ENCODE assay signal across 12 cellular contexts in the genomic region with DNA sequence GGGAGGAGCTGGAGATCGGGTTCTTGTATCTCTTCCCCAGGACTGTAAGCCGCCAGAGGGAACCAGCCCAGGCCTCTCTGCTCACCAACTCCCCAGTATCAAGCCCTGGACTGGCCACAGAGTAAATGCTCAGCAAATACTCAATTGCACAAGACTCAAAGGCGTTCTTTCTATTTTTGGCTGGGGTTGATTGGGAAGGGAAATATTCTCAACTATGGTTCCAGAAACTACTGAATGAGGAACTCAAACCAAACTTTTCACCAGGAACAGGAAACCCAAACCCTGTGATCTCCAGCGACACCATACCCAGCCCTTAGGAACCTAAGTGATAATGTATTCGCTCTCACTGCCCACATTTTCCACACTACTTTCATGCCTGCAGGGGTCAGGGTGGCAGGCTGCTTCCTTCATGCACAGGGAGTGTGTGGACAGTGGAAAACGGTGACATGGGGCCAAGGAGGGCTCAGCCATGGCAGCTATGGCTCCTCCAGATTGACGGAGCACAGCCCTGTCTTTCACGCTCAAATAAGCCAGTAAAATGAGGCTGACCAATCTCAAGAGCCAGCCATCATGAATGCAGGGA.
DNase-seq lines count a peak whose midpoint lies in the region; TF ChIP-seq lines count a peak whose summit lies in the region.
"Had no signal": no experiment of that assay in that cellular context is flagged by ENCODE, and none has a peak within 500 bp of the region (broad histone marks: within the 10 kb centered on the region; RNA-seq: fewer than 3 reads in every experiment).

No MANE protein-coding gene starts in this region.

- peaks cover 11% of the 10 kb centered on the region for H3K4me1 ChIP-seq in osteoblast (ENCODE audit: insufficient read depth, low read length)
- H3K4me1 ChIP-seq in smooth muscle cell (ENCODE audit: low read depth): no peaks in the 10 kb centered on the region
- H3K4me1 ChIP-seq in prostate gland (replicated peaks): no peaks in the 10 kb centered on the region

- H2AFZ ChIP-seq in osteoblast (ENCODE audit: low read length): no peak overlapping the region
- no peak overlapping the region for H2AFZ ChIP-seq in smooth muscle cell (ENCODE audit: low read depth)

- 90% methylated on average over 8 of the region's 8 CpGs for WGBS in smooth muscle cell (ENCODE audit: low lambda C conversion rate)
- 90% methylated on average over 8 of the region's 8 CpGs for WGBS in prostate gland

- in situ Hi-C loops in G401 (cut with HindIII; ENCODE audit: low sequenced_read_pairs) (no loop called here), GM13976 (cut with MboI; ENCODE audit: low sequenced_read_pairs, unreplicated experiment) (no loop called here)

- no peak for TF ChIP-seq POLR2A in prostate gland (IDR thresholded peaks at IDR 0.05)

- no peaks in the 10 kb centered on the region for H3K36me3 ChIP-seq in osteoblast (ENCODE audit: insufficient read depth, low read length)
- no peaks in the 10 kb centered on the region for H3K36me3 ChIP-seq in smooth muscle cell (ENCODE audit: low read depth)
- no peaks in the 10 kb centered on the region for H3K36me3 ChIP-seq in prostate gland

- intact Hi-C loops in cardiac septum (cut with DNase I): no loop called here
- intact Hi-C loops in prostate gland (cut with DNase I): no loop called here

- H3K27ac ChIP-seq in osteoblast (ENCODE audit: low read depth, low read length) (no peak overlapping the region), smooth muscle cell (ENCODE audit: low read depth) (no peak overlapping the region), prostate gland (no peak overlapping the region)

- H3K27me3 ChIP-seq in osteoblast (ENCODE audit: insufficient read depth, low read length) (peaks cover 7% of the 10 kb centered on the region), smooth muscle cell (ENCODE audit: low read depth) (no peaks in the 10 kb centered on the region), prostate gland (replicated peaks; ENCODE audit: insufficient read depth) (peaks cover 2% of the 10 kb centered on the region)

- no peaks in the 10 kb centered on the region for H3K79me2 ChIP-seq in osteoblast (ENCODE audit: insufficient read depth, low read length)
- H3K79me2 ChIP-seq in smooth muscle cell (ENCODE audit: low read depth): no peaks in the 10 kb centered on the region

- H4K20me1 ChIP-seq in osteoblast (ENCODE audit: insufficient read depth, low read length): no peaks in the 10 kb centered on the region
- no peaks in the 10 kb centered on the region for H4K20me1 ChIP-seq in smooth muscle cell (ENCODE audit: low read depth)

- DNase-seq in G401 (ENCODE audit: low spot score) (peak; percentile 50), SKM-1 treated with dmso at 0.1 percent for 144 hours (lab: John Stamatoyannopoulos, UW; ENCODE audit: unreplicated experiment) (peak; percentile 73), cardiac septum (ENCODE audit: low spot score) (peak; percentile 54), osteoblast (ENCODE audit: insufficient read length, low spot score, missing footprints) (no peak), HT-29 (ENCODE audit: low spot score) (no peak), GM13976 (ENCODE audit: low spot score) (no peak), smooth muscle cell (lab: John Stamatoyannopoulos, UW; ENCODE audit: unreplicated experiment) (no peak), prostate gland (ENCODE audit: low spot score) (no peak)
- DNase-seq: activated CD4-positive, alpha-beta T cell treated with anti-CD3 and anti-CD28 coated beads, Interleukin-2, amount 50 U/mL, for 4 hours; activated gamma-delta T cell treated with Interleukin-2 at 50 U/mL for 16 hours; immature natural killer cell; nephron progenitor cell had no signal

- H3F3A ChIP-seq in smooth muscle cell (ENCODE audit: low read depth): no peaks in the 10 kb centered on the region

- TF ChIP-seq CTCF in osteoblast (IDR thresholded peaks at IDR 0.05; ENCODE audit: extremely low read depth, low read depth, low read length): no peak
- no peak for TF ChIP-seq CTCF in GM13976 (IDR thresholded peaks at IDR 0.05; ENCODE audit: borderline replicate concordance, control extremely low read depth, extremely low read depth, insufficient read depth, missing control alignments)
- TF ChIP-seq CTCF in smooth muscle cell (IDR thresholded peaks at IDR 0.05; ENCODE audit: borderline replicate concordance, insufficient read depth, poor library complexity, severe bottlenecking): no peak
- no peak for TF ChIP-seq CTCF in prostate gland (IDR thresholded peaks at IDR 0.05)

- H3K9me3 ChIP-seq in osteoblast (ENCODE audit: low read depth, low read length) (no peaks in the 10 kb centered on the region), smooth muscle cell (replicated peaks; ENCODE audit: low read depth) (no peaks in the 10 kb centered on the region), prostate gland (no peaks in the 10 kb centered on the region)

- H3K4me3 ChIP-seq in osteoblast (ENCODE audit: insufficient read depth, low read length) (no peak overlapping the region), smooth muscle cell (no peak overlapping the region), prostate gland (no peak overlapping the region)

- H3K4me2 ChIP-seq in osteoblast (ENCODE audit: insufficient read depth, low read length) (peak overlapping the region; percentile 64), smooth muscle cell (no peak overlapping the region)

- no peak overlapping the region for H3K9ac ChIP-seq in smooth muscle cell (ENCODE audit: low read depth)

Comparison
In these comparisons a context has a peak if more than half of its experiments do, and no peak if none do; other contexts are left out.
1. DNase-seq: peak in G401 (single experiment), SKM-1 treated with dmso at 0.1 percent for 144 hours (single experiment) and cardiac septum (single experiment); none in osteoblast (single experiment), HT-29 (single experiment), GM13976 (single experiment), smooth muscle cell (single experiment) and prostate gland (single experiment).